8 cellular contexts compared by ENCODE assay signal in the genomic region with DNA sequence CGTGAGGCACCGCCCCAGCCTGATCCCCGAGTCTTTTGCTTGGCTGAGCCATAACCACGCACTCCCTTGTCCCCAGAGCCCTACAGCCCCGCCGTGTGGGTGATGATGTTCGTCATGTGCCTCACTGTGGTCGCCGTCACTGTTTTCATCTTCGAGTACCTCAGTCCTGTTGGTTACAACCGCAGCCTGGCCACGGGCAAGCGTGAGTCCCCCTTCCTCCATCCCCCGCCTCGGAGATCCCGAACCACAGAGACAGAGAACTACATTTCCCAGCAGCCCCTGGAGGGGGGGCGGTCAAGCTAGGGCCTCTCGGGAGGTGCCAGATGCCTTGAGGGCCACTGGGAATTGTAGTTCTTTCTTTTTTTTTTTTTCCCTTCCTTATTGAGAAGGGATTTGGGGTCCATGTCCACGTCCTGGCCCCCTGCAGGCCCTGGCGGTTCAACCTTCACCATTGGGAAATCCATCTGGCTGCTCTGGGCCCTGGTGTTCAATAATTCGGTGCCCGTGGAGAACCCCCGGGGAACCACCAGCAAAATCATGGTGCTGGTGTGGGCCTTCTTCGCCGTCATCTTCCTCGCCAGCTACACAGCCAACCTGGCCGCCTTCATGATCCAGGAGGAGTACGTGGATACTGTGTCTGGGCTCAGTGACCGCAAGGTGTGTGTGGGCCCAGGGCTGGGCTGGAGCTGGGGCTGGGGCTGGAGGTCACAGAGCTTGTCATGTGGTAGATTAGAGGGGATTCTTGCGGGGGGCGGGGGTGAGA. TPM values are rescaled to one million over a fixed set of nuclear protein-coding genes. Genes with fewer than 3 reads are reported as not detected.
DNase-seq lines count a peak whose midpoint lies in the region; ATAC-seq and TF ChIP-seq lines count a peak whose summit lies in the region.

No MANE protein-coding gene starts in this region.

- no peaks in the 10 kb centered on the region for H3K9me2 ChIP-seq in Loucy (replicated peaks; ENCODE audit: low read depth, low read length)

- peak overlapping the region; percentile 87 for H3K27ac Mint-ChIP-seq in activated CD8-positive, alpha-beta T cell treated with anti-CD3 and anti-CD28 coated beads for 36 hours

- H3K9me3 ChIP-seq in Loucy (ENCODE audit: insufficient read depth, low read depth, low read length), result no peaks in the 10 kb centered on the region
- H3K9me3 ChIP-seq in skeletal muscle tissue (ENCODE audit: control insufficient read depth in 3 of 3, low read length in 3 of 3), result no peaks in the 10 kb centered on the region

- no peaks in the 10 kb centered on the region for H3K79me2 ChIP-seq in Loucy (ENCODE audit: insufficient read depth, low read length)

- H3K4me3 ChIP-seq in Loucy (ENCODE audit: low read length, poor library complexity, severe bottlenecking) (peak overlapping the region; percentile 54), skeletal muscle tissue (ENCODE audit: low read length in 3 of 3) (peak overlapping the region in 2 of 3 donors; percentile 43 to 48)

- peaks cover 15% of the 10 kb centered on the region for H3K27me3 Mint-ChIP-seq in activated CD8-positive, alpha-beta T cell treated with anti-CD3 and anti-CD28 coated beads for 36 hours

- no peak overlapping the region for H3K27ac ChIP-seq in skeletal muscle tissue (ENCODE audit: low read depth, low read length)

- POLR2A ChIA-PET in activated CD8-positive, alpha-beta T cell treated with anti-CD3 and anti-CD28 coated beads for 36 hours (lab: Charles Lee), result no interaction called here

- H3K36me3 ChIP-seq in Loucy (ENCODE audit: insufficient read depth, low read length), result no peaks in the 10 kb centered on the region
- no peaks in the 10 kb centered on the region for H3K36me3 ChIP-seq in skeletal muscle tissue (ENCODE audit: control insufficient read depth in 3 of 3, insufficient read depth in 3 of 3, low read length in 3 of 3)

- H3K9ac ChIP-seq in Loucy (ENCODE audit: low read depth, low read length, poor library complexity, severe bottlenecking) (peak overlapping the region; percentile 46), skeletal muscle tissue (ENCODE audit: low read depth in 1 of 3, low read length in 3 of 3) (no peak overlapping the region)

- no peaks in the 10 kb centered on the region for H4K20me1 ChIP-seq in Loucy (ENCODE audit: insufficient read depth, low read length, poor library complexity, severe bottlenecking)

- H3K4me1 Mint-ChIP-seq in activated CD8-positive, alpha-beta T cell treated with anti-CD3 and anti-CD28 coated beads for 36 hours (ENCODE audit: low read depth), result peaks cover 24% of the 10 kb centered on the region

- H3K4me3 Mint-ChIP-seq in activated CD8-positive, alpha-beta T cell treated with anti-CD3 and anti-CD28 coated beads for 36 hours, result peak overlapping the region; percentile 65

- DNase-seq in activated gamma-delta T cell treated with Interleukin-2 at 50 U/mL for 16 hours (peak; percentile 65), activated gamma-delta T cell (lab: John Stamatoyannopoulos, UW) (no peak), fibroblast of gingiva (ENCODE audit: low read depth) (peak; percentile 20), NCI-H226 (no peak), SHP77 (lab: John Stamatoyannopoulos, UW) (no peak)
- DNase-seq in activated CD8-positive, alpha-beta T cell treated with anti-CD3 and anti-CD28 coated beads for 36 hours, result peak; percentile 90

- H3K4me1 ChIP-seq in Loucy (ENCODE audit: insufficient read depth, low read length, poor library complexity, severe bottlenecking), result peaks cover 10% of the 10 kb centered on the region
- peaks cover 0 to 5% (median 0%) of the 10 kb centered on the region in 3 donors for H3K4me1 ChIP-seq in skeletal muscle tissue (ENCODE audit: control insufficient read depth in 3 of 3, insufficient read depth in 3 of 3, low read length in 3 of 3)

- CTCF ChIA-PET in activated CD8-positive, alpha-beta T cell treated with anti-CD3 and anti-CD28 coated beads for 36 hours (lab: Charles Lee), result no interaction called here

- no peaks in the 10 kb centered on the region for H3K36me3 Mint-ChIP-seq in activated CD8-positive, alpha-beta T cell treated with anti-CD3 and anti-CD28 coated beads for 36 hours (ENCODE audit: low read depth)

- H3K27me3 ChIP-seq in Loucy (ENCODE audit: insufficient read depth, low read length, poor library complexity, severe bottlenecking) (no peaks in the 10 kb centered on the region), skeletal muscle tissue (ENCODE audit: control insufficient read depth in 3 of 3, insufficient read depth in 3 of 3, low read length in 3 of 3) (peaks cover 15 to 25% (median 16%) of the 10 kb centered on the region in 3 donors)

- no peaks in the 10 kb centered on the region for H3F3A ChIP-seq in Loucy (ENCODE audit: low read depth)

- peak; percentile 80 for ATAC-seq in activated CD8-positive, alpha-beta T cell treated with anti-CD3 and anti-CD28 coated beads for 36 hours

- peak overlapping the region; percentile 52 for H3K4me2 ChIP-seq in Loucy (ENCODE audit: low read depth, low read length, poor library complexity, severe bottlenecking)

- H2AFZ ChIP-seq in Loucy (ENCODE audit: low read length), result peak overlapping the region; percentile 49

- intact Hi-C loops in activated CD8-positive, alpha-beta T cell treated with anti-CD3 and anti-CD28 coated beads for 36 hours (cut with micrococcal nuclease), result no loop called here

- no peaks in the 10 kb centered on the region for H3K9me3 Mint-ChIP-seq in activated CD8-positive, alpha-beta T cell treated with anti-CD3 and anti-CD28 coated beads for 36 hours

- no peak for TF ChIP-seq CTCF in Loucy (conservative IDR thresholded peaks at IDR 0.05; ENCODE audit: low read length)
- TF ChIP-seq CTCF in activated CD8-positive, alpha-beta T cell treated with anti-CD3 and anti-CD28 coated beads for 36 hours (IDR thresholded peaks at IDR 0.05), result no peak

RNA-seq across cellular contexts. Expression of gene GRIN2D, which starts 25.9 kb away (rescaled TPM):
- total RNA-seq in activated CD8-positive, alpha-beta T cell treated with anti-CD3 and anti-CD28 coated beads for 36 hours, result under 1 TPM; 0.13 to 0.18 TPM
- total RNA-seq in skeletal muscle tissue, result under 0.01 TPM

RNA-seq across cellular contexts. Expression of gene GRWD1, which starts 26.4 kb away (rescaled TPM):
- total RNA-seq in activated CD8-positive, alpha-beta T cell treated with anti-CD3 and anti-CD28 coated beads for 36 hours, result 10 to 100 TPM; 49.4 to 50.1 TPM
- total RNA-seq in skeletal muscle tissue, result 8.4 TPM

RNA-seq across cellular contexts. Expression of gene KDELR1, which starts 28.0 kb away (rescaled TPM):
- total RNA-seq in activated CD8-positive, alpha-beta T cell treated with anti-CD3 and anti-CD28 coated beads for 36 hours, result 10 to 100 TPM; 66.3 to 66.7 TPM
- total RNA-seq in skeletal muscle tissue, result 47.5 TPM

RNA-seq across cellular contexts. Expression of gene KCNJ14, which starts 36.0 kb away (rescaled TPM):
- 1 to 10 TPM; 1.3 to 1.5 TPM for total RNA-seq in activated CD8-positive, alpha-beta T cell treated with anti-CD3 and anti-CD28 coated beads for 36 hours
- 1.0 TPM for total RNA-seq in skeletal muscle tissue

RNA-seq across cellular contexts. Expression of gene CYTH2, which starts 49.8 kb away (rescaled TPM):
- total RNA-seq in activated CD8-positive, alpha-beta T cell treated with anti-CD3 and anti-CD28 coated beads for 36 hours, result 10 to 100 TPM; 23.8 to 24.5 TPM
- total RNA-seq in skeletal muscle tissue, result 33.4 TPM

Comparison
In these comparisons a context has a peak if more than half of its experiments do, and no peak if none do; other contexts are left out.
1. DNase-seq: peak in activated gamma-delta T cell treated with Interleukin-2 at 50 U/mL for 16 hours (single experiment), activated CD8-positive, alpha-beta T cell treated with anti-CD3 and anti-CD28 coated beads for 36 hours (single experiment) and fibroblast of gingiva (single experiment); none in activated gamma-delta T cell (single experiment), NCI-H226 (single experiment) and SHP77 (0 of 2).